Comparison of ENCODE assay signal across 1 cellular context in the genomic region with DNA sequence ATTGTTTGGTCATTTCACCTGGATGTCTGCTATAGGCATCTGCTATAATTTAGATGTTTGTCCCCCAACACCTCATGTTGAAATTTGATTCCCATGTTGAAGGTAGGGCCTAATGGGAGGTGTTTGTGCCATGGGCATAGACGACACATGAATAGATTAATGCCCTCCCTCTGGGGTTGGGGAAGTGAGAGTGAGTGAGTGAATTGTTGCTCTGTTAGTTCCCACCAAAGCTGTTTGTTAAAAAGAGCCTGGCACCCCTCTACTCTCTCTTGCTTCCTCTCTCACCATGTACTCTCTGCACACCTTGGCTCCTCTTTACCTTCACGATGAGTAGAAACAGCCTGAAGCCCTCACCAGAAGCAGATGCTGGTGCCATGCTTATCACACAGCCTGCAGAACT.
TF ChIP-seq lines count a peak whose summit lies in the region.

No MANE protein-coding gene starts in this region.

TF ChIP-seq in GM12878, 131 proteins besides CTCF, POLR2A, EP300 and RAD21:
- TF ChIP-seq USF2 (IDR thresholded peaks at IDR 0.05; ENCODE audit: borderline replicate concordance, low read depth, low read length), result no peak
- TF ChIP-seq BHLHE40 (IDR thresholded peaks at IDR 0.05; ENCODE audit: borderline replicate concordance in 1 of 2, low read depth in 2 of 2, low read length in 1 of 2), result peak in 1 of 2 experiments; percentile 9; a peak in 1 of 4 replicates
- no peak for TF ChIP-seq MEF2B (IDR thresholded peaks at IDR 0.05; ENCODE audit: partially characterized antibody, poor library complexity, severe bottlenecking)
- TF ChIP-seq SRF (IDR thresholded peaks at IDR 0.05; ENCODE audit: low read depth in 2 of 2, low read length in 2 of 2), result no peak
- TF ChIP-seq BACH1 (IDR thresholded peaks at IDR 0.05; ENCODE audit: borderline replicate concordance), result no peak
TF ChIP-seq in GM12878: peak in this region for 1.
